ENCODE assay signal across 8 cellular contexts in genomic region chr2:42928692-42929576, GRCh38.
DNase-seq lines count a peak whose midpoint lies in the region; ATAC-seq, FAIRE-seq and TF ChIP-seq lines count a peak whose summit lies in the region.

No MANE protein-coding gene starts in this region.

- H3K27me3 Mint-ChIP-seq in naive thymus-derived CD8-positive, alpha-beta T cell, result peaks cover 0 to 2% (median 0%) of the 10 kb centered on the region in 5 donors

- no peak overlapping the region for H3K9ac ChIP-seq in Karpas-422 (ENCODE audit: low read length)
- peak overlapping the region; percentile 73 for H3K9ac ChIP-seq in HepG2 (ENCODE audit: insufficient read depth, low read depth, low read length)

- H3K79me2 ChIP-seq in Karpas-422 (ENCODE audit: low read length) (no peaks in the 10 kb centered on the region), HepG2 (ENCODE audit: insufficient read depth, low read length) (no peaks in the 10 kb centered on the region)

- H3K4me1 ChIP-seq in Karpas-422 (ENCODE audit: low read length), result no peaks in the 10 kb centered on the region
- H3K4me1 ChIP-seq in HepG2 (ENCODE audit: insufficient read depth, low read length), result peaks cover 98% of the 10 kb centered on the region

- no peak overlapping the region for H3K4me2 ChIP-seq in Karpas-422 (ENCODE audit: low read depth, low read length, poor library complexity, severe bottlenecking)
- H3K4me2 ChIP-seq in HepG2 (ENCODE audit: low read depth, low read length), result peak overlapping the region; percentile 98

- H3K4me3 ChIP-seq in Karpas-422 (ENCODE audit: low read length) (no peak overlapping the region), HepG2 (replicated peaks in 1 of 3; ENCODE audit: insufficient read depth in 1 of 3, low read depth in 2 of 3, low read length in 3 of 3) (peak overlapping the region; percentile 52 to 74 (median 62))

- peak; percentile 30 for DNase-seq in COLO668 (lab: John Stamatoyannopoulos, UW; ENCODE audit: unreplicated experiment)
- DNase-seq in Karpas-422, result peak; percentile 63
- peak; percentile 48 for DNase-seq in astrocyte of the hippocampus (ENCODE audit: low read depth, low spot score)
- peak; percentile 90 for DNase-seq in HepG2 (ENCODE audit: low spot score)
- no peak for DNase-seq in RCC 7860 (ENCODE audit: low spot score)
- no peak for DNase-seq in medulla oblongata (ENCODE audit: extremely low spot score)
- DNase-seq in naive thymus-derived CD8-positive, alpha-beta T cell, result no peak

- H3K9me2 ChIP-seq in Karpas-422 (replicated peaks; ENCODE audit: insufficient read depth, low read length), result no peaks in the 10 kb centered on the region

- intact Hi-C loops in HepG2 (cut with micrococcal nuclease; ENCODE audit: unreplicated experiment), result loop anchor here (2.0 kb wide), 3 partner anchors 14 to 70 kb away; no protein-coding TSS in a partner anchor

- H3K36me3 Mint-ChIP-seq in naive thymus-derived CD8-positive, alpha-beta T cell, result peaks cover 0 to 2% (median 0%) of the 10 kb centered on the region in 3 donors

- peak; percentile 78 for TF ChIP-seq CTCF in HepG2 (CRISPR knock-in tag; IDR thresholded peaks at IDR 0.05)

- no peak overlapping the region for H3K4me3 Mint-ChIP-seq in naive thymus-derived CD8-positive, alpha-beta T cell

- no peaks in the 10 kb centered on the region for H3K36me3 ChIP-seq in Karpas-422 (ENCODE audit: insufficient read depth, low read length)
- H3K36me3 ChIP-seq in HepG2 (replicated peaks in 1 of 2; ENCODE audit: control insufficient read depth in 1 of 2, insufficient read depth in 2 of 2, low read length in 2 of 2), result no peaks in the 10 kb centered on the region

- POLR2A ChIA-PET in HepG2 (lab: Yijun Ruan, JAX), result interaction anchor here (0.6 to 10.9 kb wide), 29 partner anchors 8 to 686 kb away, joined by 3 to 169 read pairs (median 5); partner anchors contain the start of genes HAAO and ZFP36L2
- POLR2A ChIA-PET in naive thymus-derived CD8-positive, alpha-beta T cell (lab: Charles Lee), result no interaction called here

- peak; percentile 54 for ATAC-seq in HepG2
- no peak for ATAC-seq in naive thymus-derived CD8-positive, alpha-beta T cell
- ATAC-seq in GM19324 (IDR thresholded peaks at IDR 0.05; ENCODE audit: low FRiP score, unreplicated experiment), result no peak

- no peak for TF ChIP-seq RAD21 in HepG2 (CRISPR knock-in tag; IDR thresholded peaks at IDR 0.05)

- peaks cover 0 to 4% (median 0%) of the 10 kb centered on the region in 4 donors for H3K4me1 Mint-ChIP-seq in naive thymus-derived CD8-positive, alpha-beta T cell

- H3K27ac Mint-ChIP-seq in naive thymus-derived CD8-positive, alpha-beta T cell, result no peak overlapping the region

- H4K20me1 ChIP-seq in Karpas-422 (ENCODE audit: insufficient read depth, low read depth, low read length) (no peaks in the 10 kb centered on the region), HepG2 (ENCODE audit: insufficient read depth, low read length) (no peaks in the 10 kb centered on the region)

- H3K27me3 ChIP-seq in Karpas-422 (ENCODE audit: low read length), result no peaks in the 10 kb centered on the region
- no peaks in the 10 kb centered on the region for H3K27me3 ChIP-seq in HepG2 (ENCODE audit: control insufficient read depth in 1 of 2, insufficient read depth in 2 of 2, low read length in 2 of 2)

- in situ Hi-C loops in HepG2 (cut with HindIII; ENCODE audit: extremely low pct_ligation_motif_present, low pct_unique_long_range_greater_than_20kb), result loop anchor here (5.0 kb wide), 2 partner anchors 72 to 298 kb away; partner anchors contain the start of gene ZFP36L2

- FAIRE-seq in HepG2 (lab: Jason Lieb, UNC) (peak; percentile 66), RCC 7860 (lab: Jason Lieb, UNC) (no peak)

- CTCF ChIA-PET in HepG2 (lab: Yijun Ruan, JAX; ENCODE audit: low intra/inter-chr PET ratio, low total read pairs), result interaction anchor here (0.8 to 1.7 kb wide), 4 partner anchors 18 to 301 kb away, joined by 3 to 6 read pairs (median 4); no protein-coding TSS in a partner anchor

- H3K9me3 Mint-ChIP-seq in naive thymus-derived CD8-positive, alpha-beta T cell, result no peaks in the 10 kb centered on the region

- H3K9me3 ChIP-seq in Karpas-422 (ENCODE audit: low read length) (no peaks in the 10 kb centered on the region), HepG2 (ENCODE audit: low read length) (no peaks in the 10 kb centered on the region)

- TF ChIP-seq POLR2A in HepG2 (IDR thresholded peaks at IDR 0.05; ENCODE audit: insufficient read depth in 1 of 2, low read depth in 2 of 2, low read length in 2 of 2), result no peak

- no peak overlapping the region for H2AFZ ChIP-seq in Karpas-422 (ENCODE audit: low read length)
- H2AFZ ChIP-seq in HepG2 (ENCODE audit: low read length), result no peak overlapping the region

- WGBS in HepG2 (ENCODE audit: low lambda C conversion rate), result 3% methylated on average over 8 of the region's 13 CpGs

- H3K27ac ChIP-seq in Karpas-422 (ENCODE audit: low read length) (no peak overlapping the region), HepG2 (ENCODE audit: extremely low read length, insufficient read depth, low read length) (peak overlapping the region; percentile 88)

- no TSS peak for BruUV-seq in HepG2 (replicated peaks; lab: Mats Ljungman, UMichigan)

- peak in 1 of 2 experiments; percentile 70; a peak in 1 of 4 replicates for TF ChIP-seq EP300 in HepG2 (IDR thresholded peaks at IDR 0.05; ENCODE audit: low read depth in 2 of 2, low read length in 2 of 2)
- TF ChIP-seq EP300 in HepG2 (CRISPR knock-in tag; IDR thresholded peaks at IDR 0.05; ENCODE audit: borderline replicate concordance), result no peak; the same call in 1 of the 2 replicates

TF ChIP-seq in HepG2, 621 proteins besides CTCF, POLR2A, EP300 and RAD21 (continues in another document):
- TF ChIP-seq ZNF329 (CRISPR knock-in tag; IDR thresholded peaks at IDR 0.05; ENCODE audit: low read depth), result no peak
- peak; percentile 60; the same call in 1 of the 2 replicates for TF ChIP-seq SIN3A (IDR thresholded peaks at IDR 0.05; ENCODE audit: borderline replicate concordance, low read depth, low read length)
- TF ChIP-seq ZNF550 (CRISPR knock-in tag; IDR thresholded peaks at IDR 0.05; ENCODE audit: borderline replicate concordance), result 0 out of 2 replicates have a peak, but pooled peaks have one; percentile 77
- no peak for TF ChIP-seq HOXA7 (CRISPR knock-in tag; IDR thresholded peaks at IDR 0.05)
- TF ChIP-seq ZSCAN12 (CRISPR knock-in tag; IDR thresholded peaks at IDR 0.05), result peak; percentile 84; the same call in 1 of the 2 replicates
- TF ChIP-seq MTERF4 (CRISPR knock-in tag; IDR thresholded peaks at IDR 0.05), result no peak
- TF ChIP-seq GATAD2A (CRISPR knock-in tag; IDR thresholded peaks at IDR 0.05), result peak; percentile 77
- peak; percentile 70; the same call in 1 of the 2 replicates for TF ChIP-seq ZNF142 (CRISPR knock-in tag; IDR thresholded peaks at IDR 0.05)
- TF ChIP-seq HDAC1 (CRISPR knock-in tag; IDR thresholded peaks at IDR 0.05), result peak; percentile 89
- TF ChIP-seq TMF1 (CRISPR knock-in tag; IDR thresholded peaks at IDR 0.05; ENCODE audit: low read depth), result no peak
- TF ChIP-seq ZFP1 (CRISPR knock-in tag; IDR thresholded peaks at IDR 0.05), result no peak; the same call in 1 of the 2 replicates
- no peak for TF ChIP-seq ZNF24 (IDR thresholded peaks at IDR 0.05)

Comparison
In these comparisons a context has a peak if more than half of its experiments do, and no peak if none do; other contexts are left out.
1. DNase-seq: peak in COLO668 (single experiment), Karpas-422 (single experiment), astrocyte of the hippocampus (single experiment) and HepG2 (single experiment); none in RCC 7860 (single experiment), medulla oblongata (single experiment) and naive thymus-derived CD8-positive, alpha-beta T cell (0 of 10).